ENCODE assay signal across 11 cellular contexts in genomic region chr11:65611758-65612603, GRCh38. TPM values are rescaled to one million over a fixed set of nuclear protein-coding genes. Genes with fewer than 3 reads are reported as not detected.
DNase-seq lines count a peak whose midpoint lies in the region; ATAC-seq, FAIRE-seq and TF ChIP-seq lines count a peak whose summit lies in the region.
"Had no signal": no experiment of that assay in that cellular context is flagged by ENCODE, and none has a peak within 500 bp of the region (broad histone marks: within the 10 kb centered on the region; RNA-seq: fewer than 3 reads in every experiment).

No MANE protein-coding gene starts in this region.

- CTCF ChIA-PET in HepG2 (lab: Yijun Ruan, JAX; ENCODE audit: low intra/inter-chr PET ratio, low total read pairs), result no interaction called here

- peaks cover 35% of the 10 kb centered on the region for H3K36me3 Mint-ChIP-seq in T-helper 2 cell treated with Interferon-gamma antibody and Interleukin-4, amounts not matched to agents 5 μg/mL and 100 μg/mL, for 36 hours (ENCODE audit: low read depth)

- 70% methylated on average over 8 of the region's 12 CpGs for WGBS in HepG2 (ENCODE audit: low lambda C conversion rate)

- no peak for TF ChIP-seq RAD21 in HepG2 (CRISPR knock-in tag; IDR thresholded peaks at IDR 0.05)

- no peaks in the 10 kb centered on the region for H3K9me3 Mint-ChIP-seq in T-helper 2 cell treated with Interferon-gamma antibody and Interleukin-4, amounts not matched to agents 5 μg/mL and 100 μg/mL, for 36 hours

- H3K27me3 Mint-ChIP-seq in T-helper 2 cell treated with Interferon-gamma antibody and Interleukin-4, amounts not matched to agents 5 μg/mL and 100 μg/mL, for 36 hours (ENCODE audit: low read depth), result peaks cover 3% of the 10 kb centered on the region

- H4K20me1 ChIP-seq in HepG2 (ENCODE audit: insufficient read depth, low read length), result peaks cover 23% of the 10 kb centered on the region; the same call in 1 of the 2 replicates

- peak overlapping the region; percentile 93 for H3K27ac Mint-ChIP-seq in T-helper 2 cell treated with Interferon-gamma antibody and Interleukin-4, amounts not matched to agents 5 μg/mL and 100 μg/mL, for 36 hours

- in situ Hi-C loops in HepG2 (cut with HindIII; ENCODE audit: extremely low pct_ligation_motif_present, low pct_unique_long_range_greater_than_20kb), result loop anchor here (5.0 kb wide), 1 partner anchor 35 kb away; the partner anchor contains the start of gene EHBP1L1

- H3K4me1 Mint-ChIP-seq in T-helper 2 cell treated with Interferon-gamma antibody and Interleukin-4, amounts not matched to agents 5 μg/mL and 100 μg/mL, for 36 hours (ENCODE audit: low read depth), result peaks cover 37% of the 10 kb centered on the region

- peaks cover 41% of the 10 kb centered on the region for H3K4me1 ChIP-seq in HepG2 (ENCODE audit: insufficient read depth, low read length)

- H3K27me3 ChIP-seq in HepG2 (ENCODE audit: control insufficient read depth in 1 of 2, insufficient read depth in 2 of 2, low read length in 2 of 2), result no peaks in the 10 kb centered on the region; a peak in 1 of 5 replicates

- peak overlapping the region; percentile 91 for H3K4me3 Mint-ChIP-seq in T-helper 2 cell treated with Interferon-gamma antibody and Interleukin-4, amounts not matched to agents 5 μg/mL and 100 μg/mL, for 36 hours

- no peak for ATAC-seq in HepG2

- no peak for FAIRE-seq in HepG2 (lab: Jason Lieb, UNC)

- peaks cover 17 to 39% of the 10 kb centered on the region in 2 experiments; a peak in 4 of 5 replicates for H3K36me3 ChIP-seq in HepG2 (replicated peaks in 1 of 2; ENCODE audit: control insufficient read depth in 1 of 2, insufficient read depth in 2 of 2, low read length in 2 of 2)

- H3K9me3 ChIP-seq in HepG2 (ENCODE audit: low read length), result no peaks in the 10 kb centered on the region
- H3K9me3 ChIP-seq: HAP-1 had no signal

- POLR2A ChIA-PET in HepG2 (lab: Yijun Ruan, JAX), result interaction anchor here (0.7 to 4.3 kb wide), 7 partner anchors 10 to 100 kb away, joined by 3 to 48 read pairs (median 4); partner anchors contain the start of genes KAT5 and SIPA1

- intact Hi-C loops in HepG2 (cut with micrococcal nuclease; ENCODE audit: unreplicated experiment), result no loop called here

- H3K27ac ChIP-seq in angular gyrus (ENCODE audit: low read depth, low read length) (peak overlapping the region; percentile 99), HepG2 (ENCODE audit: extremely low read length, insufficient read depth, low read length) (peak overlapping the region; percentile 31), temporal lobe (ENCODE audit: low read depth, low read length) (peak overlapping the region; percentile 100)

- H2AFZ ChIP-seq in HepG2 (ENCODE audit: low read length), result no peak overlapping the region

- no TSS peak for BruUV-seq in HepG2 (replicated peaks; lab: Mats Ljungman, UMichigan)

- H3K79me2 ChIP-seq in HepG2 (ENCODE audit: insufficient read depth, low read length), result peaks cover 57% of the 10 kb centered on the region

- peak overlapping the region; percentile 96 for H3K4me2 ChIP-seq in HepG2 (ENCODE audit: low read depth, low read length)

- peak overlapping the region; percentile 95 for H3K9ac ChIP-seq in HepG2 (ENCODE audit: insufficient read depth, low read depth, low read length)

- no peak for TF ChIP-seq EP300 in HepG2 (IDR thresholded peaks at IDR 0.05; ENCODE audit: low read depth in 2 of 2, low read length in 2 of 2)
- no peak for TF ChIP-seq EP300 in HepG2 (CRISPR knock-in tag; IDR thresholded peaks at IDR 0.05; ENCODE audit: borderline replicate concordance)

- peak overlapping the region; percentile 84 to 97 (median 94) for H3K4me3 ChIP-seq in HepG2 (replicated peaks in 1 of 3; ENCODE audit: insufficient read depth in 1 of 3, low read depth in 2 of 3, low read length in 3 of 3)

- no peak for TF ChIP-seq CTCF in HepG2 (CRISPR knock-in tag; IDR thresholded peaks at IDR 0.05)

- no peak for DNase-seq in T-helper 2 cell treated with Interferon-gamma antibody and Interleukin-4, amounts not matched to agents 5 μg/mL and 100 μg/mL, for 36 hours (ENCODE audit: low spot score)
- DNase-seq in T-helper 2 cell, result no peak
- no peak for DNase-seq in HepG2 (ENCODE audit: low spot score)
- no peak for DNase-seq in effector CD4-positive, alpha-beta T cell
- no peak for DNase-seq in mesenteric fat pad (ENCODE audit: low spot score)
- DNase-seq in HT-29 (ENCODE audit: low spot score), result no peak
- DNase-seq: ACHN had no signal

- TF ChIP-seq POLR2A in HepG2 (IDR thresholded peaks at IDR 0.05; ENCODE audit: insufficient read depth in 1 of 2, low read depth in 2 of 2, low read length in 2 of 2), result no peak

RNA-seq across cellular contexts. Expression of gene MAP3K11, which starts 2.0 kb away (rescaled TPM):
- 35.6 and 51.5 TPM in 2 replicates for total RNA-seq in HepG2 (2016; rRNA removed; fragmentation: Illumina TruSeq; extraction: Trizol)
- total RNA-seq in HepG2 (2016; cell fraction: cytosol; rRNA removed; fragmentation: Illumina TruSeq; extraction: Trizol; ENCODE audit: low read depth), result 9.8 and 11.0 TPM in 2 replicates
- 28.4 and 51.3 TPM in 2 replicates for total RNA-seq in HepG2 (2016; cell fraction: insoluble cytoplasmic fraction; rRNA removed; fragmentation: Illumina TruSeq; extraction: Trizol)
- 23.9 and 24.4 TPM in 2 replicates for total RNA-seq in HepG2 (2016; cell fraction: membrane; rRNA removed; fragmentation: Illumina TruSeq; extraction: Trizol)
- 38.3 and 44.6 TPM in 2 replicates for total RNA-seq in HepG2 (2016; cell fraction: nucleus; rRNA removed; fragmentation: Illumina TruSeq; extraction: Trizol)
- polyA plus RNA-seq in HepG2 (2011; rRNA removed), result 35.9 and 54.6 TPM in 2 replicates
- 29.9 and 43.3 TPM in 2 replicates for polyA plus RNA-seq in HepG2 (2011; cell fraction: cytosol; rRNA removed)
- 105 and 109 TPM in 2 replicates for polyA plus RNA-seq in HepG2 (2011; cell fraction: nucleus; rRNA removed)
- 41.6 and 47.6 TPM in 2 replicates for polyA plus RNA-seq in HepG2 (2012)
- 10.0 and 10.8 TPM in 2 replicates for polyA plus RNA-seq in HepG2 (2016; cell fraction: cytosol; fragmentation: Illumina TruSeq; extraction: Trizol; ENCODE audit: low read depth)
- polyA plus RNA-seq in HepG2 (2016; cell fraction: insoluble cytoplasmic fraction; fragmentation: Illumina TruSeq; extraction: Trizol; ENCODE audit: low read depth), result 43.2 and 55.5 TPM in 2 replicates
- 24.5 and 29.1 TPM in 2 replicates for polyA plus RNA-seq in HepG2 (2016; cell fraction: membrane; fragmentation: Illumina TruSeq; extraction: Trizol; ENCODE audit: low read depth)
- 98.1 and 107 TPM in 2 replicates for polyA plus RNA-seq in HepG2 (2016; cell fraction: nucleus; fragmentation: Illumina TruSeq; extraction: Trizol; ENCODE audit: insufficient read depth, low read depth)
- polyA minus RNA-seq in HepG2 (2011; rRNA and poly(A)+ RNA removed; ENCODE audit: low replicate concordance), result 59.8 and 117 TPM in 2 replicates
- polyA minus RNA-seq in HepG2 (2011; cell fraction: cytosol; rRNA and poly(A)+ RNA removed), result 35.9 and 41.2 TPM in 2 replicates
- 61.7 and 76.1 TPM in 2 replicates for polyA minus RNA-seq in HepG2 (2011; cell fraction: nucleus; rRNA and poly(A)+ RNA removed)
- 6.9 TPM for total RNA-seq in temporal lobe
- 67.6 TPM for total RNA-seq in mesenteric fat pad
- 129 and 134 TPM in 2 replicates for total RNA-seq in HT-29 (2014; rRNA removed; shearing (Covaris generic))

RNA-seq across cellular contexts. Expression of gene PCNX3, which starts 3.6 kb away (rescaled TPM):
- total RNA-seq in HepG2 (2016; rRNA removed; fragmentation: Illumina TruSeq; extraction: Trizol), result 14.5 and 23.0 TPM in 2 replicates
- total RNA-seq in HepG2 (2016; cell fraction: cytosol; rRNA removed; fragmentation: Illumina TruSeq; extraction: Trizol; ENCODE audit: low read depth), result 8.5 and 8.7 TPM in 2 replicates
- total RNA-seq in HepG2 (2016; cell fraction: insoluble cytoplasmic fraction; rRNA removed; fragmentation: Illumina TruSeq; extraction: Trizol), result 12.2 and 22.7 TPM in 2 replicates
- total RNA-seq in HepG2 (2016; cell fraction: membrane; rRNA removed; fragmentation: Illumina TruSeq; extraction: Trizol), result 9.3 and 9.7 TPM in 2 replicates
- total RNA-seq in HepG2 (2016; cell fraction: nucleus; rRNA removed; fragmentation: Illumina TruSeq; extraction: Trizol), result 26.0 and 33.8 TPM in 2 replicates
- polyA plus RNA-seq in HepG2 (2011; rRNA removed), result 16.2 and 23.1 TPM in 2 replicates
- 12.7 and 17.1 TPM in 2 replicates for polyA plus RNA-seq in HepG2 (2011; cell fraction: cytosol; rRNA removed)
- 99.5 and 123 TPM in 2 replicates for polyA plus RNA-seq in HepG2 (2011; cell fraction: nucleus; rRNA removed)
- 14.4 and 24.5 TPM in 2 replicates for polyA plus RNA-seq in HepG2 (2012)
- polyA plus RNA-seq in HepG2 (2016; cell fraction: cytosol; fragmentation: Illumina TruSeq; extraction: Trizol; ENCODE audit: low read depth), result 4.3 and 4.9 TPM in 2 replicates
- 14.3 and 21.7 TPM in 2 replicates for polyA plus RNA-seq in HepG2 (2016; cell fraction: insoluble cytoplasmic fraction; fragmentation: Illumina TruSeq; extraction: Trizol; ENCODE audit: low read depth)
- 5.8 and 6.9 TPM in 2 replicates for polyA plus RNA-seq in HepG2 (2016; cell fraction: membrane; fragmentation: Illumina TruSeq; extraction: Trizol; ENCODE audit: low read depth)
- 68.2 and 73.5 TPM in 2 replicates for polyA plus RNA-seq in HepG2 (2016; cell fraction: nucleus; fragmentation: Illumina TruSeq; extraction: Trizol; ENCODE audit: insufficient read depth, low read depth)
- polyA minus RNA-seq in HepG2 (2011; rRNA and poly(A)+ RNA removed; ENCODE audit: low replicate concordance), result 35.6 and 67.6 TPM in 2 replicates
- polyA minus RNA-seq in HepG2 (2011; cell fraction: cytosol; rRNA and poly(A)+ RNA removed), result 23.3 and 27.8 TPM in 2 replicates
- polyA minus RNA-seq in HepG2 (2011; cell fraction: nucleus; rRNA and poly(A)+ RNA removed), result 32.3 and 32.8 TPM in 2 replicates
- total RNA-seq in temporal lobe, result 10.1 TPM
- 30.6 TPM for total RNA-seq in mesenteric fat pad
- total RNA-seq in HT-29 (2014; rRNA removed; shearing (Covaris generic)), result 87.6 and 102 TPM in 2 replicates

RNA-seq across cellular contexts. Expression of gene KCNK7, which starts 16.4 kb away (rescaled TPM):
- total RNA-seq in HepG2 (2016; rRNA removed; fragmentation: Illumina TruSeq; extraction: Trizol), result not detected in 2 replicates
- total RNA-seq in HepG2 (2016; cell fraction: cytosol; rRNA removed; fragmentation: Illumina TruSeq; extraction: Trizol; ENCODE audit: low read depth), result not detected in 2 replicates
- total RNA-seq in HepG2 (2016; cell fraction: insoluble cytoplasmic fraction; rRNA removed; fragmentation: Illumina TruSeq; extraction: Trizol), result not detected in 2 replicates
- not detected in 2 replicates for total RNA-seq in HepG2 (2016; cell fraction: membrane; rRNA removed; fragmentation: Illumina TruSeq; extraction: Trizol)
- total RNA-seq in HepG2 (2016; cell fraction: nucleus; rRNA removed; fragmentation: Illumina TruSeq; extraction: Trizol), result 1.2 TPM in 1 of 2 replicates, not detected in the other
- 0.11 and 0.14 TPM in 2 replicates for polyA plus RNA-seq in HepG2 (2011; rRNA removed)
- 0.04 TPM in 1 of 2 replicates, not detected in the other for polyA plus RNA-seq in HepG2 (2011; cell fraction: cytosol; rRNA removed)
- polyA plus RNA-seq in HepG2 (2011; cell fraction: nucleus; rRNA removed), result 0.69 and 0.97 TPM in 2 replicates
- polyA plus RNA-seq in HepG2 (2012), result 0.28 TPM in 1 of 2 replicates, not detected in the other
- not detected in 2 replicates for polyA plus RNA-seq in HepG2 (2016; cell fraction: cytosol; fragmentation: Illumina TruSeq; extraction: Trizol; ENCODE audit: low read depth)
- not detected in 2 replicates for polyA plus RNA-seq in HepG2 (2016; cell fraction: insoluble cytoplasmic fraction; fragmentation: Illumina TruSeq; extraction: Trizol; ENCODE audit: low read depth)
- not detected in 2 replicates for polyA plus RNA-seq in HepG2 (2016; cell fraction: membrane; fragmentation: Illumina TruSeq; extraction: Trizol; ENCODE audit: low read depth)
- polyA plus RNA-seq in HepG2 (2016; cell fraction: nucleus; fragmentation: Illumina TruSeq; extraction: Trizol; ENCODE audit: insufficient read depth, low read depth), result 0.38 and 0.77 TPM in 2 replicates
- 0.33 and 0.90 TPM in 2 replicates for polyA minus RNA-seq in HepG2 (2011; rRNA and poly(A)+ RNA removed; ENCODE audit: low replicate concordance)
- polyA minus RNA-seq in HepG2 (2011; cell fraction: cytosol; rRNA and poly(A)+ RNA removed), result not detected in 2 replicates
- 0.75 and 1.2 TPM in 2 replicates for polyA minus RNA-seq in HepG2 (2011; cell fraction: nucleus; rRNA and poly(A)+ RNA removed)
- total RNA-seq in temporal lobe, result not detected
- total RNA-seq in mesenteric fat pad, result 1.5 TPM
- total RNA-seq in HT-29 (2014; rRNA removed; shearing (Covaris generic)), result 1.2 and 2.5 TPM in 2 replicates
- total RNA-seq: NCI-H460 had no signal

RNA-seq across cellular contexts. Expression of gene SIPA1, which starts 25.9 kb away (rescaled TPM):
- total RNA-seq in HepG2 (2016; rRNA removed; fragmentation: Illumina TruSeq; extraction: Trizol), result 5.4 and 5.8 TPM in 2 replicates
- 2.4 and 2.5 TPM in 2 replicates for total RNA-seq in HepG2 (2016; cell fraction: cytosol; rRNA removed; fragmentation: Illumina TruSeq; extraction: Trizol; ENCODE audit: low read depth)
- 5.0 and 7.9 TPM in 2 replicates for total RNA-seq in HepG2 (2016; cell fraction: insoluble cytoplasmic fraction; rRNA removed; fragmentation: Illumina TruSeq; extraction: Trizol)
- total RNA-seq in HepG2 (2016; cell fraction: membrane; rRNA removed; fragmentation: Illumina TruSeq; extraction: Trizol), result 5.1 and 6.5 TPM in 2 replicates
- 4.5 and 6.8 TPM in 2 replicates for total RNA-seq in HepG2 (2016; cell fraction: nucleus; rRNA removed; fragmentation: Illumina TruSeq; extraction: Trizol)
- polyA plus RNA-seq in HepG2 (2011; rRNA removed), result 7.7 and 9.1 TPM in 2 replicates
- 4.1 and 8.2 TPM in 2 replicates for polyA plus RNA-seq in HepG2 (2011; cell fraction: cytosol; rRNA removed)
- 29.6 and 37.0 TPM in 2 replicates for polyA plus RNA-seq in HepG2 (2011; cell fraction: nucleus; rRNA removed)
- 4.6 and 5.8 TPM in 2 replicates for polyA plus RNA-seq in HepG2 (2012)
- 2.6 and 2.8 TPM in 2 replicates for polyA plus RNA-seq in HepG2 (2016; cell fraction: cytosol; fragmentation: Illumina TruSeq; extraction: Trizol; ENCODE audit: low read depth)
- polyA plus RNA-seq in HepG2 (2016; cell fraction: insoluble cytoplasmic fraction; fragmentation: Illumina TruSeq; extraction: Trizol; ENCODE audit: low read depth), result 4.1 and 5.0 TPM in 2 replicates
- 4.4 and 5.1 TPM in 2 replicates for polyA plus RNA-seq in HepG2 (2016; cell fraction: membrane; fragmentation: Illumina TruSeq; extraction: Trizol; ENCODE audit: low read depth)
- 10.2 and 11.1 TPM in 2 replicates for polyA plus RNA-seq in HepG2 (2016; cell fraction: nucleus; fragmentation: Illumina TruSeq; extraction: Trizol; ENCODE audit: insufficient read depth, low read depth)
- polyA minus RNA-seq in HepG2 (2011; rRNA and poly(A)+ RNA removed; ENCODE audit: low replicate concordance), result 33.6 and 36.0 TPM in 2 replicates
- polyA minus RNA-seq in HepG2 (2011; cell fraction: cytosol; rRNA and poly(A)+ RNA removed), result 9.0 and 11.6 TPM in 2 replicates
- 6.8 and 10.8 TPM in 2 replicates for polyA minus RNA-seq in HepG2 (2011; cell fraction: nucleus; rRNA and poly(A)+ RNA removed)
- 3.9 TPM for total RNA-seq in temporal lobe
- 54.5 TPM for total RNA-seq in mesenteric fat pad
- 79.1 and 95.3 TPM in 2 replicates for total RNA-seq in HT-29 (2014; rRNA removed; shearing (Covaris generic))

RNA-seq across cellular contexts. Expression of gene EHBP1L1, which starts 36.1 kb away (rescaled TPM):
- total RNA-seq in HepG2 (2016; rRNA removed; fragmentation: Illumina TruSeq; extraction: Trizol) (5.4 and 10.6 TPM in 2 replicates), temporal lobe (14.0 TPM), mesenteric fat pad (78.6 TPM)
- 2.5 and 2.6 TPM in 2 replicates for total RNA-seq in HepG2 (2016; cell fraction: cytosol; rRNA removed; fragmentation: Illumina TruSeq; extraction: Trizol; ENCODE audit: low read depth)
- total RNA-seq in HepG2 (2016; cell fraction: insoluble cytoplasmic fraction; rRNA removed; fragmentation: Illumina TruSeq; extraction: Trizol), result 3.9 and 9.7 TPM in 2 replicates
- total RNA-seq in HepG2 (2016; cell fraction: membrane; rRNA removed; fragmentation: Illumina TruSeq; extraction: Trizol), result 3.4 TPM in 2 replicates
- 7.8 and 8.4 TPM in 2 replicates for total RNA-seq in HepG2 (2016; cell fraction: nucleus; rRNA removed; fragmentation: Illumina TruSeq; extraction: Trizol)
- 8.3 and 14.4 TPM in 2 replicates for polyA plus RNA-seq in HepG2 (2011; rRNA removed)
- polyA plus RNA-seq in HepG2 (2011; cell fraction: cytosol; rRNA removed), result 7.1 and 10.0 TPM in 2 replicates
- 74.9 and 85.5 TPM in 2 replicates for polyA plus RNA-seq in HepG2 (2011; cell fraction: nucleus; rRNA removed)
- 9.8 and 10.7 TPM in 2 replicates for polyA plus RNA-seq in HepG2 (2012)
- 0.58 and 0.94 TPM in 2 replicates for polyA plus RNA-seq in HepG2 (2016; cell fraction: cytosol; fragmentation: Illumina TruSeq; extraction: Trizol; ENCODE audit: low read depth)
- 4.6 and 5.1 TPM in 2 replicates for polyA plus RNA-seq in HepG2 (2016; cell fraction: insoluble cytoplasmic fraction; fragmentation: Illumina TruSeq; extraction: Trizol; ENCODE audit: low read depth)
- polyA plus RNA-seq in HepG2 (2016; cell fraction: membrane; fragmentation: Illumina TruSeq; extraction: Trizol; ENCODE audit: low read depth), result 0.79 and 1.3 TPM in 2 replicates
- 27.0 and 30.2 TPM in 2 replicates for polyA plus RNA-seq in HepG2 (2016; cell fraction: nucleus; fragmentation: Illumina TruSeq; extraction: Trizol; ENCODE audit: insufficient read depth, low read depth)
- 23.3 and 45.1 TPM in 2 replicates for polyA minus RNA-seq in HepG2 (2011; rRNA and poly(A)+ RNA removed; ENCODE audit: low replicate concordance)
- 7.6 and 13.2 TPM in 2 replicates for polyA minus RNA-seq in HepG2 (2011; cell fraction: cytosol; rRNA and poly(A)+ RNA removed)
- 6.4 and 11.8 TPM in 2 replicates for polyA minus RNA-seq in HepG2 (2011; cell fraction: nucleus; rRNA and poly(A)+ RNA removed)
- total RNA-seq in HT-29 (2014; rRNA removed; shearing (Covaris generic)), result 125 and 149 TPM in 2 replicates

Comparison
In these comparisons a context has a peak if more than half of its experiments do, and no peak if none do; other contexts are left out.
1. H3K27ac ChIP-seq: peak in every context shown above with its lines; median percentile 100 in temporal lobe; 99 in angular gyrus; 31 in HepG2.